8 cellular contexts compared by ENCODE assay signal in genomic region chr17:65122836-65123756, GRCh38. TPM values are rescaled to one million over a fixed set of nuclear protein-coding genes. Genes with fewer than 3 reads are reported as not detected.
DNase-seq lines count a peak whose midpoint lies in the region; ATAC-seq and TF ChIP-seq lines count a peak whose summit lies in the region.

No MANE protein-coding gene starts in this region.

- no peaks in the 10 kb centered on the region for H3K36me3 ChIP-seq in kidney epithelial cell (ENCODE audit: control insufficient read depth, insufficient read depth, low read length)

- DNase-seq in ACHN = peak; percentile 94
- DNase-seq in NCI-H345 (lab: John Stamatoyannopoulos, UW) = peak; percentile 91
- DNase-seq in activated CD4-positive, CD25-positive, alpha-beta regulatory T cell treated with anti-CD3 and anti-CD28 coated beads, Interleukin-2, amount 50 U/mL, for 72 hours = peak; percentile 62
- DNase-seq in cerebellar cortex (ENCODE audit: low spot score) = peak; percentile 91
- no peak for DNase-seq in kidney epithelial cell (ENCODE audit: low read depth)
- DNase-seq in stimulated activated CD4-positive, alpha-beta T cell treated with anti-CD3 and anti-CD28 coated beads, Interleukin-15, amount 100 ng/mL, for 1 hour (ENCODE audit: low read depth in 1 of 2, low spot score in 1 of 2) = peak; percentile 52 to 68

- in situ Hi-C loops in ACHN (cut with HindIII; ENCODE audit: low pct_ligation_motif_present, low pct_unique_long_range_greater_than_20kb, low sequenced_read_pairs) = no loop called here

- ATAC-seq in GM18907 (IDR thresholded peaks at IDR 0.05; ENCODE audit: unreplicated experiment) = peak; percentile 89
- peak; percentile 68 for ATAC-seq in HG03139 (IDR thresholded peaks at IDR 0.05; ENCODE audit: unreplicated experiment)

- no peaks in the 10 kb centered on the region for H3K27me3 ChIP-seq in kidney epithelial cell (ENCODE audit: control insufficient read depth, insufficient read depth, low read length)

- TF ChIP-seq CTCF in kidney epithelial cell (IDR thresholded peaks at IDR 0.05; ENCODE audit: insufficient read depth, low read length, poor library complexity, severe bottlenecking) = no peak

- peak overlapping the region; percentile 85 for H3K4me3 ChIP-seq in kidney epithelial cell (ENCODE audit: low read depth, low read length)

RNA-seq across cellular contexts. Expression of gene RGS9, which starts 14.1 kb away (rescaled TPM):
- total RNA-seq in kidney epithelial cell = 7.5 and 10.1 TPM in 2 replicates
